ENCODE assay signal across 18 cellular contexts in genomic region chr2:97733341-97734035, GRCh38. TPM values are rescaled to one million over a fixed set of nuclear protein-coding genes. Genes with fewer than 3 reads are reported as not detected.
"Had no signal": no experiment of that assay in that cellular context is flagged by ENCODE, and none has a peak within 500 bp of the region (broad histone marks: within the 10 kb centered on the region; RNA-seq: fewer than 3 reads in every experiment).

No MANE protein-coding gene starts in this region.

- H3K4me2 ChIP-seq: SK-N-SH had no signal

- H3K27me3 Mint-ChIP-seq: stimulated activated naive CD8-positive, alpha-beta T cell treated with anti-CD3 and anti-CD28 coated beads, Interleukin-15, Interleukin-2, amounts not matched to agents 100 ng/mL and 50 ng/mL, for 24 hours had no signal

- H3K4me3 Mint-ChIP-seq: stimulated activated naive CD8-positive, alpha-beta T cell treated with anti-CD3 and anti-CD28 coated beads, Interleukin-15, Interleukin-2, amounts not matched to agents 100 ng/mL and 50 ng/mL, for 24 hours had no signal

- H3K27ac ChIP-seq: cardiac muscle cell, dorsolateral prefrontal cortex, gastrocnemius medialis, heart left ventricle, right atrium auricular region, upper lobe of left lung had no signal

- H3K27me3 ChIP-seq: cardiac muscle cell, dorsolateral prefrontal cortex, gastrocnemius medialis, heart left ventricle, right atrium auricular region, upper lobe of left lung had no signal

- H3K36me3 ChIP-seq: cardiac muscle cell, gastrocnemius medialis, heart left ventricle, right atrium auricular region, upper lobe of left lung had no signal

- H3K9ac ChIP-seq: SK-N-SH had no signal

- H3K9me3 ChIP-seq: SK-N-SH had no signal

- H3K4me3 ChIP-seq: cardiac muscle cell, dorsolateral prefrontal cortex, gastrocnemius medialis, heart left ventricle, right atrium auricular region, upper lobe of left lung had no signal

- H3K4me1 ChIP-seq: gastrocnemius medialis, upper lobe of left lung had no signal

- DNase-seq: activated CD4-positive, alpha-beta T cell treated with anti-CD3 and anti-CD28 coated beads for 1 hour; activated CD4-positive, alpha-beta T cell treated with anti-CD3 and anti-CD28 coated beads, Interleukin-2, amount 50 U/mL, for 48 hours; activated naive CD4-positive, alpha-beta T cell treated with Interleukin-2 at 50 U/mL for 16 hours; erythroblast; gastrocnemius medialis; left colon; SK-N-SH; stimulated activated CD4-positive, alpha-beta T cell treated with anti-CD3 and anti-CD28 coated beads, Interleukin-4, amount 100 ng/mL, for 4 hours; stimulated activated CD8-positive, alpha-beta memory T cell treated with anti-CD3 and anti-CD28 coated beads, Interleukin-4, amount 100 ng/mL, for 48 hours; T-helper 1 cell; T1000 had no signal

- H3K27ac Mint-ChIP-seq: stimulated activated naive CD8-positive, alpha-beta T cell treated with anti-CD3 and anti-CD28 coated beads, Interleukin-15, Interleukin-2, amounts not matched to agents 100 ng/mL and 50 ng/mL, for 24 hours had no signal

- ATAC-seq: gastrocnemius medialis, left colon had no signal

RNA-seq across cellular contexts. Expression of gene ZAP70, which starts 20.1 kb away (rescaled TPM):
- total RNA-seq: lung microvascular endothelial cell had no signal
